In genomic region chr2:197599285-197599965, GRCh38 we compare ENCODE assay signal across 8 cellular contexts.
DNase-seq lines count a peak whose midpoint lies in the region; ATAC-seq and TF ChIP-seq lines count a peak whose summit lies in the region.

No MANE protein-coding gene starts in this region.

- no peak overlapping the region for H3K27ac Mint-ChIP-seq in mesothelial cell of epicardium

- no peaks in the 10 kb centered on the region for H3K27me3 Mint-ChIP-seq in mesothelial cell of epicardium (ENCODE audit: low read depth)

- peak; percentile 28 for TF ChIP-seq CTCF in mesothelial cell of epicardium (IDR thresholded peaks at IDR 0.05; ENCODE audit: unreplicated experiment)

- H3K36me3 Mint-ChIP-seq in mesothelial cell of epicardium, result no peaks in the 10 kb centered on the region

- no peak overlapping the region for H3K4me3 Mint-ChIP-seq in mesothelial cell of epicardium

- DNase-seq in AG20443 (ENCODE audit: low spot score), result peak; percentile 65
- DNase-seq in SIG-M5 treated with dmso at 0.1 percent for 504 hours (lab: John Stamatoyannopoulos, UW; ENCODE audit: unreplicated experiment), result peak; percentile 85
- DNase-seq in central memory CD4-positive, alpha-beta T cell, result peak; percentile 21
- DNase-seq in mesothelial cell of epicardium (ENCODE audit: low spot score in 2 of 2, unreplicated experiment in 2 of 2), result no peak
- DNase-seq in superior temporal gyrus (ENCODE audit: extremely low spot score), result no peak
- DNase-seq in medulla oblongata (ENCODE audit: extremely low spot score), result no peak

- ATAC-seq in GM18909 (IDR thresholded peaks at IDR 0.05; ENCODE audit: poor library complexity, unreplicated experiment), result peak; percentile 56
- peak; percentile 73 for ATAC-seq in HG03442 (IDR thresholded peaks at IDR 0.05; ENCODE audit: unreplicated experiment)

- no peaks in the 10 kb centered on the region for H3K4me1 Mint-ChIP-seq in mesothelial cell of epicardium

- H3K9me3 Mint-ChIP-seq in mesothelial cell of epicardium, result no peaks in the 10 kb centered on the region

Comparison
In these comparisons a context has a peak if more than half of its experiments do, and no peak if none do; other contexts are left out.
1. DNase-seq: peak in AG20443 (single experiment), SIG-M5 treated with dmso at 0.1 percent for 504 hours (single experiment) and central memory CD4-positive, alpha-beta T cell (single experiment); none in mesothelial cell of epicardium (0 of 2), superior temporal gyrus (single experiment) and medulla oblongata (single experiment).